Comparison of ENCODE assay signal across 11 cellular contexts in the genomic region with DNA sequence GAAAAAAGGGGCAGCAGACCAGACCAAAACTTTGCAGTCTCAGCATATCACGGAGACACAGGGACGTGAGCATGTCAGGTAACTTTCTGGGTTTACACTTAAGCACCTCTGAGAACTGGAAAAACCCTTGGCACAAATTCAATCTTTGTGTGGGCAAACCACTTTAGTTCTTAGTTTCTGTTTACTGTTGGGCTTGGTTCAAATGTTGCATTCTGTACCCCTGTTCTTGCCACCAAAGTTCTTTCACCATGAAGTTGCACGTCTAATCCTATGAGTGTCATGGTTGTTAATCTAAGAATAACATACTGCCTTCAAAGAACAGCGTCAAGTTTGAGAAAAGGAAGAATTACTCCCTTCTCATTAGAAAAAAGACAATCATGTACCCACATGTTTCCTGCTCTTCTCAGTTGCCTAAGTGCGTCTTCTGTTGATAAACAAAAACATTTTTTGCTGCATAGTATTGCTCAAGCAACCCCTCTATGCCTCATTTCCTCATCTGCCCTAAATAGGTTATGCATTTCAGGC. TPM values are rescaled to one million over a fixed set of nuclear protein-coding genes. Genes with fewer than 3 reads are reported as not detected.
DNase-seq lines count a peak whose midpoint lies in the region; ATAC-seq and TF ChIP-seq lines count a peak whose summit lies in the region.
"Had no signal": no experiment of that assay in that cellular context is flagged by ENCODE, and none has a peak within 500 bp of the region (broad histone marks: within the 10 kb centered on the region; RNA-seq: fewer than 3 reads in every experiment).

No MANE protein-coding gene starts in this region.

- H3K9ac ChIP-seq in BLaER1 treated with 17β-estradiol and CSF1 and Interleukin-3, amounts not matched to agents 10 nM and 100 nM: peak overlapping the region in 6 of 11 experiments; percentile 32 to 62 (median 56); a peak in 11 of 22 replicates

- TF ChIP-seq CTCF in right atrium auricular region (IDR thresholded peaks at IDR 0.05): no peak

- H4K20me1 ChIP-seq in BLaER1 treated with 17β-estradiol and CSF1 and Interleukin-3, amounts not matched to agents 10 nM and 100 nM: no peaks in the 10 kb centered on the region

- H3K4me1 ChIP-seq in BLaER1 treated with 17β-estradiol and CSF1 and Interleukin-3, amounts not matched to agents 10 nM and 100 nM: peaks cover 27 to 47% (median 39%) of the 10 kb centered on the region in 10 experiments
- H3K4me1 ChIP-seq in right atrium auricular region: no peaks in the 10 kb centered on the region

- DNase-seq in activated CD4-positive, alpha-beta T cell treated with anti-CD3 and anti-CD28 coated beads, Interleukin-2, amount 50 U/mL, for 1 hour: peak; percentile 40
- DNase-seq in glomerular visceral epithelial cell (ENCODE audit: extremely low spot score): peak; percentile 17
- DNase-seq in UCSD-AML1 (lab: John Stamatoyannopoulos, UW; ENCODE audit: unreplicated experiment): no peak
- DNase-seq in right atrium auricular region (ENCODE audit: low spot score): no peak
- DNase-seq: cortex of kidney, SW 1271 had no signal

- no peak overlapping the region; a peak in 1 of 20 replicates for H3K4me3 ChIP-seq in BLaER1 treated with 17β-estradiol and CSF1 and Interleukin-3, amounts not matched to agents 10 nM and 100 nM
- H3K4me3 ChIP-seq in right atrium auricular region: no peak overlapping the region

- H3K9me3 ChIP-seq in BLaER1 treated with 17β-estradiol and CSF1 and Interleukin-3, amounts not matched to agents 10 nM and 100 nM (replicated peaks in 1 of 11): peaks cover 24 to 32% (median 28%) of the 10 kb centered on the region in 11 experiments
- no peaks in the 10 kb centered on the region for H3K9me3 ChIP-seq in right atrium auricular region

- no peaks in the 10 kb centered on the region for H3K27me3 ChIP-seq in BLaER1 treated with 17β-estradiol and CSF1 and Interleukin-3, amounts not matched to agents 10 nM and 100 nM
- H3K27me3 ChIP-seq in right atrium auricular region: no peaks in the 10 kb centered on the region

- peak overlapping the region; percentile 7 to 92 (median 62); a peak in 20 of 22 replicates for H3K4me2 ChIP-seq in BLaER1 treated with 17β-estradiol and CSF1 and Interleukin-3, amounts not matched to agents 10 nM and 100 nM

- peak; percentile 49 for ATAC-seq in GM21381 (IDR thresholded peaks at IDR 0.05; ENCODE audit: unreplicated experiment)
- no peak for ATAC-seq in GM21619 (IDR thresholded peaks at IDR 0.05; ENCODE audit: unreplicated experiment)
- ATAC-seq in GM18867 (IDR thresholded peaks at IDR 0.05; ENCODE audit: unreplicated experiment): no peak

- peak overlapping the region in 9 of 11 experiments; percentile 33 to 89 (median 72); a peak in 18 of 22 replicates for H3K27ac ChIP-seq in BLaER1 treated with 17β-estradiol and CSF1 and Interleukin-3, amounts not matched to agents 10 nM and 100 nM
- H3K27ac ChIP-seq in right atrium auricular region: no peak overlapping the region

- no peaks in the 10 kb centered on the region for H3K36me3 ChIP-seq in BLaER1 treated with 17β-estradiol and CSF1 and Interleukin-3, amounts not matched to agents 10 nM and 100 nM
- H3K36me3 ChIP-seq in right atrium auricular region: no peaks in the 10 kb centered on the region

RNA-seq across cellular contexts. Expression of gene KRT33A, which starts 11.6 kb away (rescaled TPM):
- total RNA-seq in right atrium auricular region: not detected
- total RNA-seq: lung microvascular endothelial cell had no signal

RNA-seq across cellular contexts. Expression of gene KRTAP17-1, which starts 23.5 kb away (rescaled TPM):
- total RNA-seq in right atrium auricular region: not detected
- total RNA-seq: lung microvascular endothelial cell had no signal

RNA-seq across cellular contexts. Expression of gene KRTAP16-1, which starts 29.9 kb away (rescaled TPM):
- total RNA-seq in right atrium auricular region: not detected
- total RNA-seq: lung microvascular endothelial cell had no signal

RNA-seq across cellular contexts. Expression of gene KRT33B, which starts 30.6 kb away (rescaled TPM):
- total RNA-seq in right atrium auricular region: not detected
- total RNA-seq: lung microvascular endothelial cell had no signal

RNA-seq across cellular contexts. Expression of gene KRTAP29-1, which starts 36.4 kb away (rescaled TPM):
- total RNA-seq in right atrium auricular region: not detected
- total RNA-seq: lung microvascular endothelial cell had no signal

Comparison
In these comparisons a context has a peak if more than half of its experiments do, and no peak if none do; other contexts are left out.
1. H3K27ac ChIP-seq: peak in BLaER1 treated with 17β-estradiol and CSF1 and Interleukin-3, amounts not matched to agents 10 nM and 100 nM (9 of 11); none in right atrium auricular region (0 of 2).
2. DNase-seq: peak in activated CD4-positive, alpha-beta T cell treated with anti-CD3 and anti-CD28 coated beads, Interleukin-2, amount 50 U/mL, for 1 hour (single experiment) and glomerular visceral epithelial cell (single experiment); none in UCSD-AML1 (single experiment) and right atrium auricular region (single experiment).